1 cellular context compared by ENCODE assay signal in genomic region chr2:226559536-226559935, GRCh38.
TF ChIP-seq lines count a peak whose summit lies in the region.

No MANE protein-coding gene starts in this region.

TF ChIP-seq in HepG2, 621 proteins besides CTCF, POLR2A, EP300 and RAD21 (continued from another document and continues in another):
- TF ChIP-seq ZBTB38 (CRISPR knock-in tag; IDR thresholded peaks at IDR 0.05) (no peak), ZNF547 (CRISPR knock-in tag; IDR thresholded peaks at IDR 0.05) (no peak), SRSF4 (IDR thresholded peaks at IDR 0.05; ENCODE audit: low read depth, low read length, poor library complexity, severe bottlenecking) (no peak), ZNF770 (CRISPR knock-in tag; IDR thresholded peaks at IDR 0.05) (no peak), RBM39 (IDR thresholded peaks at IDR 0.05; ENCODE audit: low read depth, low read length, poor library complexity, severe bottlenecking) (no peak), TCF7 (IDR thresholded peaks at IDR 0.05; ENCODE audit: low read depth) (peak; percentile 83), ZNF577 (CRISPR knock-in tag; IDR thresholded peaks at IDR 0.05; ENCODE audit: borderline replicate concordance, low read depth) (no peak), ZNF780A (CRISPR knock-in tag; IDR thresholded peaks at IDR 0.05) (no peak), KDM4B (CRISPR knock-in tag; IDR thresholded peaks at IDR 0.05) (peak; percentile 94; the same call in 1 of the 2 replicates), CHD2 (IDR thresholded peaks at IDR 0.05; ENCODE audit: low read depth, low read length) (no peak), KAT8 (CRISPR knock-in tag; IDR thresholded peaks at IDR 0.05) (peak; percentile 89), REPIN1 (CRISPR knock-in tag; IDR thresholded peaks at IDR 0.05; ENCODE audit: borderline replicate concordance, low read depth) (peak; percentile 18; the same call in 1 of the 2 replicates), KDM5A (IDR thresholded peaks at IDR 0.05; ENCODE audit: borderline replicate concordance, low read length) (peak; percentile 30; the same call in 1 of the 2 replicates), NCOA2 (CRISPR knock-in tag; IDR thresholded peaks at IDR 0.05) (peak; percentile 98), HNRNPUL1 (IDR thresholded peaks at IDR 0.05; ENCODE audit: low read depth, low read length) (no peak), ZXDC (CRISPR knock-in tag; IDR thresholded peaks at IDR 0.05) (no peak), PCBP2 (optimal IDR thresholded peaks at IDR 0.05; ENCODE audit: low read depth, low read length, poor library complexity, severe bottlenecking) (no peak), HNRNPL (IDR thresholded peaks at IDR 0.05; ENCODE audit: low read depth, low read length) (no peak), SALL1 (CRISPR knock-in tag; IDR thresholded peaks at IDR 0.05) (peak; percentile 93; the same call in 1 of the 2 replicates), ZNF484 (CRISPR knock-in tag; IDR thresholded peaks at IDR 0.05; ENCODE audit: borderline replicate concordance, low read depth) (no peak), ZFX (CRISPR knock-in tag; IDR thresholded peaks at IDR 0.05; ENCODE audit: low read depth) (no peak), ZNF607 (CRISPR knock-in tag; IDR thresholded peaks at IDR 0.05; ENCODE audit: borderline replicate concordance) (no peak), MED8 (CRISPR knock-in tag; IDR thresholded peaks at IDR 0.05; ENCODE audit: insufficient replicate concordance) (no peak), ZNF251 (CRISPR knock-in tag; IDR thresholded peaks at IDR 0.05) (no peak), NR2C2 (CRISPR knock-in tag; IDR thresholded peaks at IDR 0.05; ENCODE audit: borderline replicate concordance) (peak; percentile 71), MXD1 (CRISPR knock-in tag; IDR thresholded peaks at IDR 0.05) (no peak), ISL2 (CRISPR knock-in tag; IDR thresholded peaks at IDR 0.05) (peak; percentile 98), ZNF362 (CRISPR knock-in tag; IDR thresholded peaks at IDR 0.05; ENCODE audit: borderline replicate concordance) (no peak; the same call in 1 of the 2 replicates), HBP1 (CRISPR knock-in tag; IDR thresholded peaks at IDR 0.05; ENCODE audit: low read depth) (peak; percentile 81; the same call in 1 of the 2 replicates), ELF4 (CRISPR knock-in tag; IDR thresholded peaks at IDR 0.05; ENCODE audit: borderline replicate concordance) (no peak), ZMAT3 (CRISPR knock-in tag; conservative IDR thresholded peaks at IDR 0.05) (no peak), ZBTB21 (CRISPR knock-in tag; IDR thresholded peaks at IDR 0.05) (no peak), ASH2L (IDR thresholded peaks at IDR 0.05; ENCODE audit: insufficient read length, low read depth, low read length) (peak; percentile 71), BCL3 (CRISPR knock-in tag; IDR thresholded peaks at IDR 0.05) (no peak), HMGXB4 (CRISPR knock-in tag; IDR thresholded peaks at IDR 0.05; ENCODE audit: borderline replicate concordance in 1 of 2, low read depth in 1 of 2) (peak; percentile 28 to 78; a peak in 1 of 4 replicates), SOX13 (IDR thresholded peaks at IDR 0.05) (peak; percentile 76), SOX13 (CRISPR knock-in tag; conservative IDR thresholded peaks at IDR 0.05 in 1 of 2, IDR thresholded peaks at IDR 0.05 in 1 of 2) (peak in 1 of 2 experiments; percentile 96; a peak in 2 of 4 replicates), FOXK1 (CRISPR knock-in tag; IDR thresholded peaks at IDR 0.05; ENCODE audit: borderline replicate concordance, low read depth) (peak; percentile 96; the same call in 1 of the 2 replicates), ZNF335 (CRISPR knock-in tag; IDR thresholded peaks at IDR 0.05) (peak; percentile 66; the same call in 1 of the 2 replicates), ZFP36L1 (CRISPR knock-in tag; IDR thresholded peaks at IDR 0.05) (peak; percentile 55; the same call in 1 of the 2 replicates), HES4 (CRISPR knock-in tag; IDR thresholded peaks at IDR 0.05; ENCODE audit: borderline replicate concordance) (no peak), POGK (CRISPR knock-in tag; conservative IDR thresholded peaks at IDR 0.05) (0 out of 2 replicates have a peak, but pooled peaks have one; percentile 63), FOXC1 (CRISPR knock-in tag; IDR thresholded peaks at IDR 0.05; ENCODE audit: borderline replicate concordance) (no peak), SMC3 (IDR thresholded peaks at IDR 0.05; ENCODE audit: low read length) (peak; percentile 46), HNF4G (IDR thresholded peaks at IDR 0.05; ENCODE audit: borderline replicate concordance, low read depth, low read length) (peak; percentile 86; the same call in 1 of the 2 replicates), HNF4G (CRISPR knock-in tag; IDR thresholded peaks at IDR 0.05; ENCODE audit: borderline replicate concordance, low read depth) (no peak; the same call in 1 of the 2 replicates), ZNF34 (CRISPR knock-in tag; IDR thresholded peaks at IDR 0.05; ENCODE audit: borderline replicate concordance) (no peak; the same call in 1 of the 2 replicates), DR1 (CRISPR knock-in tag; IDR thresholded peaks at IDR 0.05) (no peak), ZMYM4 (CRISPR knock-in tag; IDR thresholded peaks at IDR 0.05) (peak; percentile 98), ZNF264 (CRISPR knock-in tag; IDR thresholded peaks at IDR 0.05) (peak; percentile 86), CSRNP2 (CRISPR knock-in tag; conservative IDR thresholded peaks at IDR 0.05; ENCODE audit: low read depth) (no peak), STAT5B (CRISPR knock-in tag; IDR thresholded peaks at IDR 0.05) (no peak), TERF1 (CRISPR knock-in tag; IDR thresholded peaks at IDR 0.05) (no peak), RFX5 (IDR thresholded peaks at IDR 0.05; ENCODE audit: low read depth, low read length) (no peak)
